In the genomic region with DNA sequence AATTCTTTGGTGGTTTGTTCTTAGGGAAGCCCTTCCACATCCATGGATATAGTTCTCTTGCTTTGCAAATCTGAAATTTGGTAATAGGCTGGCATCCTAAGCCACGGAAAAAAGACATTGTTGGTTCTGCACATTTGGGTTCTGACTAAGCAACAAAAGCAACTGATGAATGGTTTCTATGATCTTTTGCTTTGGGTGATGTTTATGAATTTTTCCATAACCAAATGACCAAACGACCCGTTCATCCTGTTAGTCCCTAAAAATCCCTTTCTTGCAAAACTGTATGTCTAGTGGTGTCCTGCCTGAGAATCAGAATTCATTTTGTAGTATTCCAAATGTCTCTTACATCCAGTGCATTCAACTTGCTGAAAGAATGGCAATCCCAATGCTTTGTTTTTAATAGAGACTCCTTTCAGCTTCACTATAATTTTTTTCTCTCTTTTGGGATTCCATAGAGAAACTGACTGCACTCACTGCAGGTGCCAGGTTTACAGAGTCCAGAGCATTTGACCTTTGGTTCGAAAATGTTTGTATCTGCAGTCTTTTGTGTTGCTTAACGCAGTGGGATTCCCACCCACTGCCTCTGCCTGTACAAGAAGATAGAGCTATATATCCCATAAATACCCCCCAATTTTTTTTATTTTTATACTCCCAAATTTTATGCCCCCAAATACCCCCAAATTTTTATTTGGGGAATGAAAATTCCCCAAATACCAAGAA, we compare ENCODE assay signal across 13 cellular contexts. TPM values are rescaled to one million over a fixed set of nuclear protein-coding genes. Genes with fewer than 3 reads are reported as not detected.
DNase-seq lines count a peak whose midpoint lies in the region; ATAC-seq and TF ChIP-seq lines count a peak whose summit lies in the region.
"Had no signal": no experiment of that assay in that cellular context is flagged by ENCODE, and none has a peak within 500 bp of the region (broad histone marks: within the 10 kb centered on the region; RNA-seq: fewer than 3 reads in every experiment).

No MANE protein-coding gene starts in this region.

- H3K36me3 ChIP-seq in Caco-2 (ENCODE audit: control insufficient read depth, insufficient read depth, low read length), result no peaks in the 10 kb centered on the region
- peaks cover 14% of the 10 kb centered on the region; the same call in 1 of the 2 replicates for H3K36me3 ChIP-seq in OCI-LY7 (ENCODE audit: insufficient read depth, low read length)
- H3K36me3 ChIP-seq in osteoblast (ENCODE audit: insufficient read depth, low read length), result peaks cover 5% of the 10 kb centered on the region

- no TSS peak for BruUV-seq in Caco-2 (replicated peaks; lab: Mats Ljungman, UMichigan)
- no TSS peak for BruUV-seq in OCI-LY7 (replicated peaks; lab: Mats Ljungman, UMichigan)

- H3K9me3 ChIP-seq in Caco-2, result no peaks in the 10 kb centered on the region
- H3K9me3 ChIP-seq in OCI-LY7 (ENCODE audit: low read length), result no peaks in the 10 kb centered on the region
- no peaks in the 10 kb centered on the region for H3K9me3 ChIP-seq in osteoblast (ENCODE audit: low read depth, low read length)
- H3K9me3 ChIP-seq: body of pancreas had no signal

- H3K4me2 ChIP-seq in OCI-LY7 (ENCODE audit: low read length), result peak overlapping the region; percentile 82
- peak overlapping the region; percentile 27 for H3K4me2 ChIP-seq in osteoblast (ENCODE audit: insufficient read depth, low read length)

- CTCF ChIA-PET in Caco-2 (lab: Charles Lee) (interaction anchor here (1.2 kb wide), 1 partner anchor 217 kb away, joined by 3 read pairs; no protein-coding TSS in a partner anchor), OCI-LY7 (lab: Charles Lee; ENCODE audit: unreplicated experiment) (no interaction called here)

- H3K4me1 ChIP-seq in Caco-2 (peaks cover 53% of the 10 kb centered on the region), OCI-LY7 (ENCODE audit: insufficient read depth, low read length, poor library complexity, severe bottlenecking) (peaks cover 47% of the 10 kb centered on the region), osteoblast (ENCODE audit: insufficient read depth, low read length) (peaks cover 56% of the 10 kb centered on the region)

- H3K4me3 Mint-ChIP-seq in Caco-2 (ENCODE audit: unreplicated experiment), result peak overlapping the region; percentile 57
- H3K4me3 Mint-ChIP-seq in endothelial cell (ENCODE audit: unreplicated experiment), result peak overlapping the region; percentile 42
- no peak overlapping the region for H3K4me3 Mint-ChIP-seq in CD14-positive monocyte

- POLR2A ChIA-PET in Caco-2 (lab: Charles Lee) (interaction anchor here (0.5 to 0.8 kb wide), 2 partner anchors 52 to 64 kb away, joined by 3 read pairs; a partner anchor contains a TSS), OCI-LY7 (lab: Charles Lee) (interaction anchor here (0.6 kb wide), 1 partner anchor 318 kb away, joined by 4 read pairs; no protein-coding TSS in a partner anchor)

- no peak overlapping the region for H3K27ac ChIP-seq in OCI-LY7 (ENCODE audit: low read depth, low read length, poor library complexity, severe bottlenecking)
- peak overlapping the region; percentile 17 for H3K27ac ChIP-seq in osteoblast (ENCODE audit: low read depth, low read length)
- H3K27ac ChIP-seq: HL-60 had no signal

- H3K4me3 ChIP-seq in Caco-2 (ENCODE audit: low read depth, low read length), result no peak overlapping the region
- no peak overlapping the region for H3K4me3 ChIP-seq in OCI-LY7 (ENCODE audit: low read depth, low read length, poor library complexity, severe bottlenecking)
- no peak overlapping the region for H3K4me3 ChIP-seq in osteoblast (ENCODE audit: insufficient read depth, low read length)
- H3K4me3 ChIP-seq: body of pancreas had no signal

- peak in 1 of 2 experiments; percentile 19 for DNase-seq in Caco-2
- DNase-seq in OCI-LY7 (ENCODE audit: low spot score), result no peak
- DNase-seq in endothelial cell (ENCODE audit: low spot score), result no peak
- DNase-seq in osteoblast (ENCODE audit: insufficient read length, low spot score, missing footprints), result no peak
- DNase-seq in CD14-positive monocyte (ENCODE audit: low spot score), result no peak
- DNase-seq in effector CD4-positive, alpha-beta T cell, result no peak
- DNase-seq: body of pancreas, GOT3, MV-4-11, retina, RPMI8226 had no signal

- H3K27me3 ChIP-seq in Caco-2 (replicated peaks; ENCODE audit: control insufficient read depth, insufficient read depth, low read length), result no peaks in the 10 kb centered on the region
- H3K27me3 ChIP-seq in osteoblast (ENCODE audit: insufficient read depth, low read length), result no peaks in the 10 kb centered on the region
- H3K27me3 ChIP-seq: body of pancreas had no signal

- H3K9me2 ChIP-seq in OCI-LY7 (ENCODE audit: insufficient read depth, low read length), result no peaks in the 10 kb centered on the region

- H3K9me3 Mint-ChIP-seq in Caco-2 (ENCODE audit: unreplicated experiment), result no peaks in the 10 kb centered on the region
- H3K9me3 Mint-ChIP-seq in endothelial cell (ENCODE audit: unreplicated experiment), result no peaks in the 10 kb centered on the region
- H3K9me3 Mint-ChIP-seq in CD14-positive monocyte, result no peaks in the 10 kb centered on the region

- H3K79me2 ChIP-seq in OCI-LY7 (ENCODE audit: insufficient read depth, low read depth, low read length) (peaks cover 70% of the 10 kb centered on the region), osteoblast (ENCODE audit: insufficient read depth, low read length) (peaks cover 87% of the 10 kb centered on the region)

- H3K36me3 Mint-ChIP-seq in Caco-2 (ENCODE audit: insufficient read depth, unreplicated experiment), result peaks cover 43% of the 10 kb centered on the region
- H3K36me3 Mint-ChIP-seq in endothelial cell (ENCODE audit: low read depth, unreplicated experiment), result peaks cover 4% of the 10 kb centered on the region
- H3K36me3 Mint-ChIP-seq in CD14-positive monocyte, result peaks cover 2 to 8% of the 10 kb centered on the region in 2 donors

- TF ChIP-seq CTCF in Caco-2 (IDR thresholded peaks at IDR 0.05; ENCODE audit: insufficient read depth in 1 of 2, low read depth in 1 of 2, low read length in 1 of 2, severe bottlenecking in 1 of 2, unreplicated experiment in 1 of 2) (no peak), OCI-LY7 (conservative IDR thresholded peaks at IDR 0.05; ENCODE audit: low read length) (no peak), endothelial cell (IDR thresholded peaks at IDR 0.05; ENCODE audit: unreplicated experiment) (no peak), osteoblast (IDR thresholded peaks at IDR 0.05; ENCODE audit: extremely low read depth, low read depth, low read length) (no peak), CD14-positive monocyte (IDR thresholded peaks at IDR 0.05) (no peak)

- H4K20me1 ChIP-seq in OCI-LY7 (ENCODE audit: insufficient read depth, low read length) (peaks cover 26% of the 10 kb centered on the region; the same call in 1 of the 2 replicates), osteoblast (ENCODE audit: insufficient read depth, low read length) (peaks cover 72% of the 10 kb centered on the region)

- H2AFZ ChIP-seq in OCI-LY7 (ENCODE audit: low read length), result no peak overlapping the region
- H2AFZ ChIP-seq in osteoblast (ENCODE audit: low read length), result no peak overlapping the region

- intact Hi-C loops in Caco-2 (cut with micrococcal nuclease; ENCODE audit: unreplicated experiment), result no loop called here
- intact Hi-C loops in OCI-LY7 (cut with micrococcal nuclease; ENCODE audit: unreplicated experiment), result loop anchor here (10.0 kb wide), 1 partner anchor 168 kb away; a partner anchor contains a TSS
- intact Hi-C loops in CD14-positive monocyte (cut with micrococcal nuclease), result no loop called here

- no peaks in the 10 kb centered on the region for H3K27me3 Mint-ChIP-seq in Caco-2 (ENCODE audit: insufficient read depth, unreplicated experiment)
- no peaks in the 10 kb centered on the region for H3K27me3 Mint-ChIP-seq in endothelial cell (ENCODE audit: unreplicated experiment)
- H3K27me3 Mint-ChIP-seq in CD14-positive monocyte (ENCODE audit: low read depth in 3 of 3), result peaks cover 0 to 4% (median 0%) of the 10 kb centered on the region in 3 donors

- H3K27ac Mint-ChIP-seq in Caco-2 (ENCODE audit: unreplicated experiment) (peak overlapping the region; percentile 86), endothelial cell (ENCODE audit: unreplicated experiment) (peak overlapping the region; percentile 59), CD14-positive monocyte (no peak overlapping the region)

- H3K4me1 Mint-ChIP-seq in Caco-2 (ENCODE audit: low read depth, unreplicated experiment), result peaks cover 23% of the 10 kb centered on the region
- H3K4me1 Mint-ChIP-seq in endothelial cell (ENCODE audit: unreplicated experiment), result peaks cover 27% of the 10 kb centered on the region
- peaks cover 14% of the 10 kb centered on the region for H3K4me1 Mint-ChIP-seq in CD14-positive monocyte

- no peak for ATAC-seq in GM21390 (IDR thresholded peaks at IDR 0.05; ENCODE audit: unreplicated experiment)
- ATAC-seq: body of pancreas had no signal

RNA-seq across cellular contexts. Expression of a gene that starts 4.7 kb away (rescaled TPM):
- total RNA-seq in Caco-2 (2022) (407 and 408 TPM in 2 replicates), OCI-LY7 (2022) (239 and 283 TPM in 2 replicates), endothelial cell (ENCODE audit: unreplicated experiment) (810 TPM), osteoblast (324 and 354 TPM in 2 replicates)
- total RNA-seq in OCI-LY7 (2014; rRNA removed; shearing (Covaris generic)), result 259 and 272 TPM in 2 replicates
- 1 to 10 TPM; 6.2 to 8.5 TPM for polyA plus RNA-seq in CD14-positive monocyte

RNA-seq across cellular contexts. Expression of a gene that starts 52.6 kb away (rescaled TPM):
- total RNA-seq in Caco-2 (2022) (30.4 and 30.8 TPM in 2 replicates), OCI-LY7 (2022) (43.4 and 45.2 TPM in 2 replicates), endothelial cell (ENCODE audit: unreplicated experiment) (17.5 TPM), osteoblast (17.1 and 19.2 TPM in 2 replicates)
- 30.8 and 34.8 TPM in 2 replicates for total RNA-seq in OCI-LY7 (2014; rRNA removed; shearing (Covaris generic))
- 10 to 100 TPM; 22.2 to 31.2 TPM for polyA plus RNA-seq in CD14-positive monocyte

Comparison
In these comparisons a context has a peak if more than half of its experiments do, and no peak if none do; other contexts are left out.
1. H3K27ac Mint-ChIP-seq: peak in Caco-2 (single experiment) and endothelial cell (single experiment); none in CD14-positive monocyte (0 of 7).
2. H3K4me3 Mint-ChIP-seq: peak in Caco-2 (single experiment) and endothelial cell (single experiment); none in CD14-positive monocyte (0 of 2).